Comparison of ENCODE assay signal across 9 cellular contexts in genomic region chr15:75737116-75737703, GRCh38. TPM values are rescaled to one million over a fixed set of nuclear protein-coding genes. Genes with fewer than 3 reads are reported as not detected.
A peak's percentile ranks its signal among the peaks of the same experiment; 100 is the strongest.
DNase-seq lines count a peak whose midpoint lies in the region; ATAC-seq, FAIRE-seq and TF ChIP-seq lines count a peak whose summit lies in the region.
"Not testable (repeated sequence)": the region's sequence is repeated elsewhere in the genome, so short reads cannot be mapped to it uniquely, and the experiment has no call there.
"Had no signal": no experiment of that assay in that cellular context is flagged by ENCODE, and none has a peak within 500 bp of the region (broad histone marks: within the 10 kb centered on the region; RNA-seq: fewer than 3 reads in every experiment).

No MANE protein-coding gene starts in this region.

- H3K4ac ChIP-seq in H1 (replicated peaks; ENCODE audit: insufficient read length, low read depth, low read length): not testable (repeated sequence)

- H3K4me1 ChIP-seq in HUES6 (ENCODE audit: control insufficient read depth, insufficient read depth, low read length) (peaks cover 14% of the 10 kb centered on the region; the same call in 1 of the 2 replicates), HepG2 (ENCODE audit: insufficient read depth, low read length) (peaks cover 13% of the 10 kb centered on the region), stomach (peaks cover 9 to 33% (median 25%) of the 10 kb centered on the region in 4 donors)
- H3K4me1 ChIP-seq in H1 (replicated peaks in 1 of 4; ENCODE audit: control insufficient read depth in 3 of 4, insufficient read depth in 4 of 4, low read length in 3 of 4): not testable (repeated sequence)

- not testable (repeated sequence) for TF ChIP-seq CTCF in CD4-positive, alpha-beta T cell (IDR thresholded peaks at IDR 0.05); H1 (IDR thresholded peaks at IDR 0.05; ENCODE audit: control extremely low read depth in 1 of 3, insufficient read depth in 1 of 3, low read depth in 1 of 3, low read length in 3 of 3); HepG2 (CRISPR knock-in tag; IDR thresholded peaks at IDR 0.05); nephron progenitor cell (IDR thresholded peaks at IDR 0.05); stomach (IDR thresholded peaks at IDR 0.05)

- intact Hi-C loops in CD4-positive, alpha-beta T cell (cut with DNase I, micrococcal nuclease): loop anchor here in 1 of 2 experiments (5.0 kb wide), 1 partner anchor 165 kb away; the partner anchor contains the start of gene FBXO22
- intact Hi-C loops in HepG2 (cut with micrococcal nuclease; ENCODE audit: unreplicated experiment): not testable (repeated sequence)
- intact Hi-C loops in stomach (cut with DNase I; ENCODE audit: low total_unique reads): loop anchor here (10.0 kb wide), 1 partner anchor 68 kb away; no protein-coding TSS in a partner anchor

- not testable (repeated sequence) for H3K9ac ChIP-seq in HUES6 (ENCODE audit: low read length); H1 (replicated peaks in 1 of 4; ENCODE audit: extremely low read depth in 1 of 4, low read depth in 3 of 4, low read length in 3 of 4); HepG2 (ENCODE audit: insufficient read depth, low read depth, low read length)

- not testable (repeated sequence) for H2BK15ac ChIP-seq in H1 (ENCODE audit: low read length)

- H4K8ac ChIP-seq in H1 (ENCODE audit: extremely low read depth, insufficient read depth, low read length): not testable (repeated sequence)

- H2BK12ac ChIP-seq in H1 (ENCODE audit: low read depth, low read length): not testable (repeated sequence)

- not testable (repeated sequence) for TF ChIP-seq RAD21 in H1 (IDR thresholded peaks at IDR 0.05 in 1 of 2, conservative IDR thresholded peaks at IDR 0.05 in 1 of 2; ENCODE audit: low read depth in 2 of 2, low read length in 2 of 2); HepG2 (CRISPR knock-in tag; IDR thresholded peaks at IDR 0.05)

- ATAC-seq in CD4-positive, alpha-beta T cell (ENCODE audit: poor library complexity); activated naive CD8-positive, alpha-beta T cell treated with anti-CD3 and anti-CD28 coated beads, Interleukin-2, amount 50 U/mL, for 24 hours; HepG2: not testable (repeated sequence)

- peak overlapping the region; percentile 53 for H3K27ac Mint-ChIP-seq in CD4-positive, alpha-beta T cell
- H3K27ac Mint-ChIP-seq in activated CD4-positive, alpha-beta memory T cell treated with anti-CD3 and anti-CD28 coated beads, Interleukin-2, amount 10 ng/mL, durations not matched to agents 7 days and 5 days; activated naive CD8-positive, alpha-beta T cell treated with anti-CD3 and anti-CD28 coated beads, Interleukin-2, amount 50 U/mL, for 24 hours; nephron progenitor cell: not testable (repeated sequence)

- H2AFZ ChIP-seq in H1 (ENCODE audit: low read length); HepG2 (ENCODE audit: low read length): not testable (repeated sequence)

- H3K27me3 ChIP-seq in CD4-positive, alpha-beta T cell (ENCODE audit: control insufficient read depth, insufficient read depth, low read length); HepG2 (ENCODE audit: control insufficient read depth in 1 of 2, insufficient read depth in 2 of 2, low read length in 2 of 2); stomach: not testable (repeated sequence)
- H3K27me3 ChIP-seq in HUES6 (ENCODE audit: control insufficient read depth, insufficient read depth, low read length): peaks cover 21% of the 10 kb centered on the region
- peaks cover 0 to 16% (median 14%) of the 10 kb centered on the region in 4 experiments; a peak in 6 of 7 replicates for H3K27me3 ChIP-seq in H1 (replicated peaks in 1 of 4; ENCODE audit: control insufficient read depth in 3 of 4, extremely low read depth in 1 of 4, insufficient read depth in 3 of 4, low read length in 3 of 4)

- H4K91ac ChIP-seq in H1 (replicated peaks; ENCODE audit: insufficient read length, low read length): not testable (repeated sequence)

- not testable (repeated sequence) for TF ChIP-seq EP300 in H1 (IDR thresholded peaks at IDR 0.05; ENCODE audit: borderline replicate concordance in 1 of 2, low read depth in 2 of 2, low read length in 2 of 2); HepG2 (IDR thresholded peaks at IDR 0.05; ENCODE audit: low read depth in 2 of 2, low read length in 2 of 2); HepG2 (CRISPR knock-in tag; IDR thresholded peaks at IDR 0.05; ENCODE audit: borderline replicate concordance); stomach (IDR thresholded peaks at IDR 0.05)

- not testable (repeated sequence) for H3K23me2 ChIP-seq in H1 (ENCODE audit: low read depth, low read length)

- H4K20me1 ChIP-seq in H1 (replicated peaks in 1 of 2; ENCODE audit: control insufficient read depth in 1 of 2, insufficient read depth in 2 of 2, low read length in 2 of 2); HepG2 (ENCODE audit: insufficient read depth, low read length): not testable (repeated sequence)

- not testable (repeated sequence) for TF ChIP-seq POLR2A in H1 (IDR thresholded peaks at IDR 0.05; ENCODE audit: control extremely low read depth in 1 of 2, low read depth in 2 of 2, low read length in 2 of 2); HepG2 (IDR thresholded peaks at IDR 0.05; ENCODE audit: insufficient read depth in 1 of 2, low read depth in 2 of 2, low read length in 2 of 2); stomach (IDR thresholded peaks at IDR 0.05)

- peaks cover 16% of the 10 kb centered on the region for H3K4me1 Mint-ChIP-seq in CD4-positive, alpha-beta T cell (ENCODE audit: low read depth)
- peaks cover 16% of the 10 kb centered on the region for H3K4me1 Mint-ChIP-seq in activated CD4-positive, alpha-beta memory T cell treated with anti-CD3 and anti-CD28 coated beads, Interleukin-2, amount 10 ng/mL, durations not matched to agents 7 days and 5 days
- peaks cover 19% of the 10 kb centered on the region for H3K4me1 Mint-ChIP-seq in activated naive CD8-positive, alpha-beta T cell treated with anti-CD3 and anti-CD28 coated beads, Interleukin-2, amount 50 U/mL, for 24 hours
- peaks cover 58% of the 10 kb centered on the region for H3K4me1 Mint-ChIP-seq in nephron progenitor cell

- not testable (repeated sequence) for H3K27ac ChIP-seq in CD4-positive, alpha-beta T cell (ENCODE audit: low read depth, low read length); HUES6 (ENCODE audit: low read depth, low read length); H1 (ENCODE audit: low read depth, low read length); HepG2 (ENCODE audit: extremely low read length, insufficient read depth, low read length)
- H3K27ac ChIP-seq in stomach: peak overlapping the region in 1 of 5 donors; percentile 85

- DNase-seq in CD4-positive, alpha-beta T cell; activated CD4-positive, alpha-beta memory T cell treated with anti-CD3 and anti-CD28 coated beads, Interleukin-2, amount 10 ng/mL, durations not matched to agents 7 days and 5 days; activated naive CD8-positive, alpha-beta T cell treated with anti-CD3 and anti-CD28 coated beads, Interleukin-2, amount 50 U/mL, for 24 hours; H1 (ENCODE audit: low read depth in 1 of 2, low spot score in 2 of 2); HepG2 (ENCODE audit: low spot score); nephron progenitor cell; stomach: not testable (repeated sequence)

- H2BK20ac ChIP-seq in H1 (ENCODE audit: low read length): not testable (repeated sequence)

- CTCF ChIA-PET in CD4-positive, alpha-beta T cell (lab: Charles Lee); activated CD4-positive, alpha-beta memory T cell treated with anti-CD3 and anti-CD28 coated beads, Interleukin-2, amount 10 ng/mL, durations not matched to agents 7 days and 5 days (lab: Charles Lee); HepG2 (lab: Yijun Ruan, JAX; ENCODE audit: low intra/inter-chr PET ratio, low total read pairs): not testable (repeated sequence)
- CTCF ChIA-PET in H1 (lab: Charles Lee; ENCODE audit: partially characterized antibody): interaction anchor here (1.3 kb wide), 1 partner anchor 65 kb away, joined by 3 read pairs; no protein-coding TSS in a partner anchor

- H3K23ac ChIP-seq in H1 (ENCODE audit: insufficient read length): not testable (repeated sequence)

- H3K36me3 ChIP-seq in HUES6 (ENCODE audit: control insufficient read depth, insufficient read depth, low read length); H1 (ENCODE audit: control insufficient read depth in 2 of 4, insufficient read depth in 4 of 4, low read length in 3 of 4); HepG2 (replicated peaks in 1 of 2; ENCODE audit: control insufficient read depth in 1 of 2, insufficient read depth in 2 of 2, low read length in 2 of 2); stomach: not testable (repeated sequence)

- BruUV-seq in HepG2 (replicated peaks; lab: Mats Ljungman, UMichigan): TSS peak; percentile 50

- peak overlapping the region in 1 of 2 experiments; percentile 61; a peak in 1 of 4 replicates for H3K4me2 ChIP-seq in H1 (ENCODE audit: insufficient read depth in 1 of 2, low read depth in 2 of 2, low read length in 2 of 2)
- not testable (repeated sequence) for H3K4me2 ChIP-seq in HepG2 (ENCODE audit: low read depth, low read length)

- H4K5ac ChIP-seq in H1 (ENCODE audit: insufficient read length, low read depth, low read length): not testable (repeated sequence)

- not testable (repeated sequence) for H2BK5ac ChIP-seq in H1 (ENCODE audit: low read depth, low read length)

- H3K79me1 ChIP-seq in H1 (ENCODE audit: low read depth, low read length): not testable (repeated sequence)

- POLR2A ChIA-PET in CD4-positive, alpha-beta T cell (lab: Charles Lee); activated CD4-positive, alpha-beta memory T cell treated with anti-CD3 and anti-CD28 coated beads, Interleukin-2, amount 10 ng/mL, durations not matched to agents 7 days and 5 days (lab: Charles Lee); HepG2 (lab: Yijun Ruan, JAX): not testable (repeated sequence)
- POLR2A ChIA-PET in H1 (lab: Charles Lee; ENCODE audit: partially characterized antibody): interaction anchor here (1.0 kb wide), 1 partner anchor 18 kb away, joined by 3 read pairs; no protein-coding TSS in a partner anchor

- H3K27me3 Mint-ChIP-seq in CD4-positive, alpha-beta T cell: not testable (repeated sequence)
- peaks cover 29% of the 10 kb centered on the region for H3K27me3 Mint-ChIP-seq in activated CD4-positive, alpha-beta memory T cell treated with anti-CD3 and anti-CD28 coated beads, Interleukin-2, amount 10 ng/mL, durations not matched to agents 7 days and 5 days
- peaks cover 25% of the 10 kb centered on the region for H3K27me3 Mint-ChIP-seq in activated naive CD8-positive, alpha-beta T cell treated with anti-CD3 and anti-CD28 coated beads, Interleukin-2, amount 50 U/mL, for 24 hours
- peaks cover 36% of the 10 kb centered on the region for H3K27me3 Mint-ChIP-seq in nephron progenitor cell (ENCODE audit: low read depth, poor library complexity)

- 84% methylated on average over 9 of the region's 12 CpGs; no CpG with 5 or more reads in 1 of the 2 experiments for WGBS in H1 (ENCODE audit: extremely low coverage in 1 of 2, insufficient coverage in 1 of 2, insufficient read length in 1 of 2, insufficient replicate concordance in 2 of 2, low coverage in 1 of 2, low lambda C conversion rate in 2 of 2, missing lambda C conversion rate in 1 of 2), 2 experiments
- 66% methylated on average over 8 of the region's 12 CpGs for WGBS in HepG2 (ENCODE audit: low lambda C conversion rate)
- 81 to 88% (median 81%) methylated on average over 8 to 12 of the region's 12 CpGs for WGBS in stomach, 5 donors

- not testable (repeated sequence) for H3K14ac ChIP-seq in H1 (ENCODE audit: insufficient read length)

- H3K4me3 Mint-ChIP-seq in CD4-positive, alpha-beta T cell: peak overlapping the region; percentile 66
- H3K4me3 Mint-ChIP-seq in activated CD4-positive, alpha-beta memory T cell treated with anti-CD3 and anti-CD28 coated beads, Interleukin-2, amount 10 ng/mL, durations not matched to agents 7 days and 5 days: peak overlapping the region; percentile 40
- H3K4me3 Mint-ChIP-seq in activated naive CD8-positive, alpha-beta T cell treated with anti-CD3 and anti-CD28 coated beads, Interleukin-2, amount 50 U/mL, for 24 hours: peak overlapping the region; percentile 49
- H3K4me3 Mint-ChIP-seq in nephron progenitor cell: peak overlapping the region; percentile 74

- not testable (repeated sequence) for H3K9me3 ChIP-seq in CD4-positive, alpha-beta T cell (ENCODE audit: control insufficient read depth, low read length); HUES6 (ENCODE audit: control insufficient read depth, insufficient read depth, low read depth, low read length); H1 (ENCODE audit: insufficient read depth in 2 of 2, low read depth in 1 of 2, low read length in 1 of 2); HepG2 (ENCODE audit: low read length); stomach

- not testable (repeated sequence) for H3K18ac ChIP-seq in H1 (ENCODE audit: extremely low read depth, low read length)

- H3K79me2 ChIP-seq in H1 (ENCODE audit: control insufficient read depth in 1 of 2, insufficient read depth in 2 of 2, low read length in 2 of 2); HepG2 (ENCODE audit: insufficient read depth, low read length): not testable (repeated sequence)

- FAIRE-seq in H1 (lab: Jason Lieb, UNC); HepG2 (lab: Jason Lieb, UNC): not testable (repeated sequence)

- in situ Hi-C loops in HepG2 (cut with HindIII; ENCODE audit: extremely low pct_ligation_motif_present, low pct_unique_long_range_greater_than_20kb): not testable (repeated sequence)

- H2AK5ac ChIP-seq in H1 (ENCODE audit: low read depth, low read length): peak overlapping the region; percentile 12; the same call in 1 of the 2 replicates

- H3K36me3 Mint-ChIP-seq in CD4-positive, alpha-beta T cell (ENCODE audit: low read depth); activated CD4-positive, alpha-beta memory T cell treated with anti-CD3 and anti-CD28 coated beads, Interleukin-2, amount 10 ng/mL, durations not matched to agents 7 days and 5 days (ENCODE audit: low read depth); activated naive CD8-positive, alpha-beta T cell treated with anti-CD3 and anti-CD28 coated beads, Interleukin-2, amount 50 U/mL, for 24 hours (ENCODE audit: low read depth); nephron progenitor cell (ENCODE audit: low read depth): not testable (repeated sequence)

- not testable (repeated sequence) for H3K56ac ChIP-seq in H1 (replicated peaks; ENCODE audit: insufficient read length, low read depth, low read length)

- H3K9me3 Mint-ChIP-seq in CD4-positive, alpha-beta T cell; activated CD4-positive, alpha-beta memory T cell treated with anti-CD3 and anti-CD28 coated beads, Interleukin-2, amount 10 ng/mL, durations not matched to agents 7 days and 5 days; activated naive CD8-positive, alpha-beta T cell treated with anti-CD3 and anti-CD28 coated beads, Interleukin-2, amount 50 U/mL, for 24 hours; nephron progenitor cell: not testable (repeated sequence)

- H2BK120ac ChIP-seq in H1 (replicated peaks; ENCODE audit: low read depth, low read length): not testable (repeated sequence)

- H3K4me3 ChIP-seq in HUES6 (ENCODE audit: low read depth, low read length): peak overlapping the region; percentile 61
- H3K4me3 ChIP-seq in H1 (ENCODE audit: extremely low read depth in 1 of 4, insufficient read depth in 2 of 4, low read depth in 3 of 4, low read length in 4 of 4); HepG2 (replicated peaks in 1 of 3; ENCODE audit: insufficient read depth in 1 of 3, low read depth in 2 of 3, low read length in 3 of 3): not testable (repeated sequence)
- peak overlapping the region in 3 of 4 donors; percentile 73 to 81 (median 80) for H3K4me3 ChIP-seq in stomach

RNA-seq across cellular contexts. Expression of gene CSPG4, which starts 24.6 kb away (rescaled TPM):
- not detected for total RNA-seq in CD4-positive, alpha-beta T cell
- total RNA-seq in activated CD4-positive, alpha-beta memory T cell treated with anti-CD3 and anti-CD28 coated beads, Interleukin-2, amount 10 ng/mL, durations not matched to agents 7 days and 5 days: not detected
- 3.0 and 3.2 TPM in 2 replicates for total RNA-seq in H1 (2021; fragmentation: NEBNext Ultra II Directional; extraction: Animal tissue kit (Norgen Biotek cat#: 25700))
- polyA plus RNA-seq in H1 (2011; rRNA removed): 1.4 and 1.9 TPM in 2 replicates
- 1.0 TPM for polyA plus RNA-seq in H1 (2011; cell fraction: cytosol; rRNA removed)
- 4.7 TPM for polyA plus RNA-seq in H1 (2011; cell fraction: nucleus; rRNA removed)
- 1.5 to 3.6 TPM (median 2.6 TPM) in 4 replicates for polyA plus RNA-seq in H1 (2012, experiment 1 of 2)
- polyA plus RNA-seq in H1 (2012, experiment 2 of 2): 1.6 TPM
- polyA plus RNA-seq in H1 (2013, experiment 1 of 2): 3.1 TPM
- 2.0 TPM for polyA plus RNA-seq in H1 (2013, experiment 2 of 2)
- 2.5 and 3.3 TPM in 2 replicates for polyA minus RNA-seq in H1 (2011; rRNA and poly(A)+ RNA removed)
- 2.3 TPM for polyA minus RNA-seq in H1 (2011; cell fraction: cytosol; rRNA and poly(A)+ RNA removed)
- 3.6 TPM for polyA minus RNA-seq in H1 (2011; cell fraction: nucleus; rRNA and poly(A)+ RNA removed)
- 0.03 and 0.04 TPM in 2 replicates for total RNA-seq in HepG2 (2016; rRNA removed; fragmentation: Illumina TruSeq; extraction: Trizol)
- not detected in 2 replicates for total RNA-seq in HepG2 (2016; cell fraction: cytosol; rRNA removed; fragmentation: Illumina TruSeq; extraction: Trizol; ENCODE audit: low read depth)
- total RNA-seq in HepG2 (2016; cell fraction: insoluble cytoplasmic fraction; rRNA removed; fragmentation: Illumina TruSeq; extraction: Trizol): 0.01 and 0.02 TPM in 2 replicates
- total RNA-seq in HepG2 (2016; cell fraction: membrane; rRNA removed; fragmentation: Illumina TruSeq; extraction: Trizol): not detected in 2 replicates
- 0.06 and 0.09 TPM in 2 replicates for total RNA-seq in HepG2 (2016; cell fraction: nucleus; rRNA removed; fragmentation: Illumina TruSeq; extraction: Trizol)
- polyA plus RNA-seq in HepG2 (2011; rRNA removed): 0.01 and 0.03 TPM in 2 replicates
- 0.01 TPM in 2 replicates for polyA plus RNA-seq in HepG2 (2011; cell fraction: cytosol; rRNA removed)
- polyA plus RNA-seq in HepG2 (2011; cell fraction: nucleus; rRNA removed): 0.14 and 0.19 TPM in 2 replicates
- polyA plus RNA-seq in HepG2 (2012): 0.03 and 0.04 TPM in 2 replicates
- not detected in 2 replicates for polyA plus RNA-seq in HepG2 (2016; cell fraction: cytosol; fragmentation: Illumina TruSeq; extraction: Trizol; ENCODE audit: low read depth)
- not detected in 2 replicates for polyA plus RNA-seq in HepG2 (2016; cell fraction: insoluble cytoplasmic fraction; fragmentation: Illumina TruSeq; extraction: Trizol; ENCODE audit: low read depth)
- polyA plus RNA-seq in HepG2 (2016; cell fraction: membrane; fragmentation: Illumina TruSeq; extraction: Trizol; ENCODE audit: low read depth): not detected in 2 replicates
- not detected in 2 replicates for polyA plus RNA-seq in HepG2 (2016; cell fraction: nucleus; fragmentation: Illumina TruSeq; extraction: Trizol; ENCODE audit: insufficient read depth, low read depth)
- 0.08 and 24.5 TPM in 2 replicates for polyA minus RNA-seq in HepG2 (2011; rRNA and poly(A)+ RNA removed; ENCODE audit: low replicate concordance)
- 0.18 TPM in 1 of 2 replicates, not detected in the other for polyA minus RNA-seq in HepG2 (2011; cell fraction: cytosol; rRNA and poly(A)+ RNA removed)
- polyA minus RNA-seq in HepG2 (2011; cell fraction: nucleus; rRNA and poly(A)+ RNA removed): 0.12 and 0.13 TPM in 2 replicates
- total RNA-seq in stomach: 10 to 100 TPM; 15.1 to 44.6 (median 28.1) TPM
- 10 to 100 TPM in 1 of 3 donors, 1 to 10 TPM in 2; 1.8 to 15.5 (median 3.1) TPM for polyA plus RNA-seq in stomach
- total RNA-seq: endothelial cell of umbilical vein had no signal
- polyA plus RNA-seq: endothelial cell of umbilical vein had no signal
